ENCODE assay signal across 2 cellular contexts in the genomic region with DNA sequence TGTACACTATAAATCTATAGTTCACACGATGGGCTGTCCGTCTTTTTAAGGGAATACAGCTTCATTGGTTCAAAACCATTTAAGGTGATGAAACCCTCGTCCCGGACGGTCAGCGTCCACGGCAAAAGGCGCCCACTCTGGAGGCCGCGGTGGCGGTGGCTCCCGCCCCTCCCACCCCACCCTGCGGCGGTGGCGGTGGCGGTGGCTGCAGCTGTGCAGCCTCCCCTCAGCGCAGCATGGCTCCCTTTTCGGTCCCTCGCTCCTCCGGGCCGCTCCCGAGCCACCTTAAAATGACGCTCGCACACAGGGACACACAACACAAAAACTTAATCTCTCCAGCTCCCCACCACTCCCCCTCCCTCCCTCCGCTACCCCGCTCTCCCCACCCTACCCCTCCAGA.
TF ChIP-seq lines count a peak whose summit lies in the region.

No MANE protein-coding gene starts in this region.

TF ChIP-seq in K562, 482 proteins besides CTCF, POLR2A, EP300 and RAD21:
- TF ChIP-seq RBM15 (IDR thresholded peaks at IDR 0.05; ENCODE audit: insufficient read depth, low read length) (no peak), LEF1 (IDR thresholded peaks at IDR 0.05) (no peak), ZNF253 (CRISPR knock-in tag; conservative IDR thresholded peaks at IDR 0.05) (no peak), HLTF (IDR thresholded peaks at IDR 0.05) (no peak), BACH1 (tag; IDR thresholded peaks at IDR 0.05) (no peak), ZNF24 (IDR thresholded peaks at IDR 0.05) (no peak), XRCC4 (IDR thresholded peaks at IDR 0.05; ENCODE audit: extremely low read depth, insufficient read depth, insufficient read length) (no peak), KDM2B (CRISPR knock-in tag; IDR thresholded peaks at IDR 0.05) (no peak), CC2D1A (IDR thresholded peaks at IDR 0.05) (no peak), SRF (CRISPR knock-in tag; IDR thresholded peaks at IDR 0.05) (no peak), ZFP1 (CRISPR knock-in tag; IDR thresholded peaks at IDR 0.05) (no peak)
- TF ChIP-seq, protein P1, sequence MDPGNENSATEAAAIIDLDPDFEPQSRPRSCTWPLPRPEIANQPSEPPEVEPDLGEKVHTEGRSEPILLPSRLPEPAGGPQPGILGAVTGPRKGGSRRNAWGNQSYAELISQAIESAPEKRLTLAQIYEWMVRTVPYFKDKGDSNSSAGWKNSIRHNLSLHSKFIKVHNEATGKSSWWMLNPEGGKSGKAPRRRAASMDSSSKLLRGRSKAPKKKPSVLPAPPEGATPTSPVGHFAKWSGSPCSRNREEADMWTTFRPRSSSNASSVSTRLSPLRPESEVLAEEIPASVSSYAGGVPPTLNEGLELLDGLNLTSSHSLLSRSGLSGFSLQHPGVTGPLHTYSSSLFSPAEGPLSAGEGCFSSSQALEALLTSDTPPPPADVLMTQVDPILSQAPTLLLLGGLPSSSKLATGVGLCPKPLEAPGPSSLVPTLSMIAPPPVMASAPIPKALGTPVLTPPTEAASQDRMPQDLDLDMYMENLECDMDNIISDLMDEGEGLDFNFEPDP (CRISPR knock-in tag; IDR thresholded peaks at IDR 0.05): no peak
- TF ChIP-seq, protein P2, sequence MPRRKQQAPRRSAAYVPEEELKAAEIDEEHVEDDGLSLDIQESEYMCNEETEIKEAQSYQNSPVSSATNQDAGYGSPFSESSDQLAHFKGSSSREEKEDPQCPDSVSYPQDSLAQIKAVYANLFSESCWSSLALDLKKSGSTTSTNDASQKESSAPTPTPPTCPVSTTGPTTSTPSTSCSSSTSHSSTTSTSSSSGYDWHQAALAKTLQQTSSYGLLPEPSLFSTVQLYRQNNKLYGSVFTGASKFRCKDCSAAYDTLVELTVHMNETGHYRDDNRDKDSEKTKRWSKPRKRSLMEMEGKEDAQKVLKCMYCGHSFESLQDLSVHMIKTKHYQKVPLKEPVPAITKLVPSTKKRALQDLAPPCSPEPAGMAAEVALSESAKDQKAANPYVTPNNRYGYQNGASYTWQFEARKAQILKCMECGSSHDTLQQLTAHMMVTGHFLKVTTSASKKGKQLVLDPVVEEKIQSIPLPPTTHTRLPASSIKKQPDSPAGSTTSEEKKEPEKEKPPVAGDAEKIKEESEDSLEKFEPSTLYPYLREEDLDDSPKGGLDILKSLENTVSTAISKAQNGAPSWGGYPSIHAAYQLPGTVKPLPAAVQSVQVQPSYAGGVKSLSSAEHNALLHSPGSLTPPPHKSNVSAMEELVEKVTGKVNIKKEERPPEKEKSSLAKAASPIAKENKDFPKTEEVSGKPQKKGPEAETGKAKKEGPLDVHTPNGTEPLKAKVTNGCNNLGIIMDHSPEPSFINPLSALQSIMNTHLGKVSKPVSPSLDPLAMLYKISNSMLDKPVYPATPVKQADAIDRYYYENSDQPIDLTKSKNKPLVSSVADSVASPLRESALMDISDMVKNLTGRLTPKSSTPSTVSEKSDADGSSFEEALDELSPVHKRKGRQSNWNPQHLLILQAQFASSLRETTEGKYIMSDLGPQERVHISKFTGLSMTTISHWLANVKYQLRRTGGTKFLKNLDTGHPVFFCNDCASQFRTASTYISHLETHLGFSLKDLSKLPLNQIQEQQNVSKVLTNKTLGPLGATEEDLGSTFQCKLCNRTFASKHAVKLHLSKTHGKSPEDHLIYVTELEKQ (CRISPR knock-in tag; IDR thresholded peaks at IDR 0.05): no peak

TF ChIP-seq in H1, 55 proteins besides CTCF, POLR2A, EP300 and RAD21:
- no peak for TF ChIP-seq RNF2 (IDR thresholded peaks at IDR 0.05; ENCODE audit: borderline replicate concordance, low read depth, low read length, missing control alignments, poor library complexity, severe bottlenecking)
- no peak for TF ChIP-seq TBP (IDR thresholded peaks at IDR 0.05; ENCODE audit: low read depth, low read length)
- no peak for TF ChIP-seq KDM5A (IDR thresholded peaks at IDR 0.05; ENCODE audit: low read length)
- no peak for TF ChIP-seq CREB1 (IDR thresholded peaks at IDR 0.05)
- TF ChIP-seq TEAD4 (IDR thresholded peaks at IDR 0.05; ENCODE audit: low read depth, low read length): no peak
- TF ChIP-seq YY1 (IDR thresholded peaks at IDR 0.05; ENCODE audit: low read depth, low read length): no peak
- TF ChIP-seq GABPA (IDR thresholded peaks at IDR 0.05; ENCODE audit: borderline replicate concordance, insufficient read depth, low read length): no peak
- TF ChIP-seq, protein P3, sequence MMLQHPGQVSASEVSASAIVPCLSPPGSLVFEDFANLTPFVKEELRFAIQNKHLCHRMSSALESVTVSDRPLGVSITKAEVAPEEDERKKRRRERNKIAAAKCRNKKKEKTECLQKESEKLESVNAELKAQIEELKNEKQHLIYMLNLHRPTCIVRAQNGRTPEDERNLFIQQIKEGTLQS (IDR thresholded peaks at IDR 0.05; ENCODE audit: insufficient read depth, low read depth, low read length): no peak
- no peak for TF ChIP-seq MAFK (IDR thresholded peaks at IDR 0.05; ENCODE audit: low read depth, low read length)
- TF ChIP-seq SIX5 (IDR thresholded peaks at IDR 0.05; ENCODE audit: low read depth, low read length): no peak
- TF ChIP-seq GTF2F1 (IDR thresholded peaks at IDR 0.05; ENCODE audit: borderline replicate concordance, low read depth, low read length): no peak
- no peak for TF ChIP-seq NANOG (IDR thresholded peaks at IDR 0.05; ENCODE audit: insufficient read depth, low read depth, low read length, poor library complexity, severe bottlenecking)
- TF ChIP-seq SIRT6 (IDR thresholded peaks at IDR 0.05; ENCODE audit: low read length): no peak
- no peak for TF ChIP-seq POLR2AphosphoS5 (IDR thresholded peaks at IDR 0.05; ENCODE audit: low read depth, low read length)
- TF ChIP-seq HDAC2 (IDR thresholded peaks at IDR 0.05; ENCODE audit: borderline replicate concordance in 1 of 2, low read depth in 2 of 2, low read length in 2 of 2): no peak
- TF ChIP-seq CTBP2 (IDR thresholded peaks at IDR 0.05; ENCODE audit: borderline replicate concordance, insufficient read depth, insufficient read length, low read length): no peak
- TF ChIP-seq CHD1 (IDR thresholded peaks at IDR 0.05; ENCODE audit: low read depth, low read length): no peak
- TF ChIP-seq ZNF274 (IDR thresholded peaks at IDR 0.05; ENCODE audit: borderline replicate concordance, extremely low read depth, low read length): no peak
- no peak for TF ChIP-seq TCF12 (IDR thresholded peaks at IDR 0.05; ENCODE audit: low read depth, low read length)
